In the genomic region with DNA sequence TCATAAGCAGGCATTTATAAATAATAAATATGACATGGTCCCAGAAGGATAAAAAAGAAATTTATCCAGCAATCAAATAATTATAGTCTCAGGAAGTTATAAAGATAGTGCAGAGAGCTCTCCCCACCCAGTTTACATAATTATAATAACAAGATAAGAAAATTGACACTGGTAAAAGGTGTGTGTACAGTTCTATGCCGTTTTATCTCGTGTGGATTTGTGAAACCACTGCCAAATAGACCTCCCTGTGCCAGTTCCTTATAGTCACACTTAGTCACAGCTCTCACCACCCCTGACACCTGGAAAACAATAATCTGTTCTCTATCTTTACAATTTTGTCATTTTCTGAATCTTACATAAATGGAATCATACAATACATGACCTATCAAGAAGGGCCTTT, we compare ENCODE assay signal across 8 cellular contexts.
"Had no signal": no experiment of that assay in that cellular context is flagged by ENCODE, and none has a peak within 500 bp of the region (broad histone marks: within the 10 kb centered on the region; RNA-seq: fewer than 3 reads in every experiment).

No MANE protein-coding gene starts in this region.

- ATAC-seq: GM12878 had no signal

- FAIRE-seq: G401.6, GM12878, GM12891, GM12892, GM18507, GM19239 had no signal

- DNase-seq: GDM1, GF-D8 had no signal

- H3K4me3 ChIP-seq: GM12878 had no signal
